In the genomic region with DNA sequence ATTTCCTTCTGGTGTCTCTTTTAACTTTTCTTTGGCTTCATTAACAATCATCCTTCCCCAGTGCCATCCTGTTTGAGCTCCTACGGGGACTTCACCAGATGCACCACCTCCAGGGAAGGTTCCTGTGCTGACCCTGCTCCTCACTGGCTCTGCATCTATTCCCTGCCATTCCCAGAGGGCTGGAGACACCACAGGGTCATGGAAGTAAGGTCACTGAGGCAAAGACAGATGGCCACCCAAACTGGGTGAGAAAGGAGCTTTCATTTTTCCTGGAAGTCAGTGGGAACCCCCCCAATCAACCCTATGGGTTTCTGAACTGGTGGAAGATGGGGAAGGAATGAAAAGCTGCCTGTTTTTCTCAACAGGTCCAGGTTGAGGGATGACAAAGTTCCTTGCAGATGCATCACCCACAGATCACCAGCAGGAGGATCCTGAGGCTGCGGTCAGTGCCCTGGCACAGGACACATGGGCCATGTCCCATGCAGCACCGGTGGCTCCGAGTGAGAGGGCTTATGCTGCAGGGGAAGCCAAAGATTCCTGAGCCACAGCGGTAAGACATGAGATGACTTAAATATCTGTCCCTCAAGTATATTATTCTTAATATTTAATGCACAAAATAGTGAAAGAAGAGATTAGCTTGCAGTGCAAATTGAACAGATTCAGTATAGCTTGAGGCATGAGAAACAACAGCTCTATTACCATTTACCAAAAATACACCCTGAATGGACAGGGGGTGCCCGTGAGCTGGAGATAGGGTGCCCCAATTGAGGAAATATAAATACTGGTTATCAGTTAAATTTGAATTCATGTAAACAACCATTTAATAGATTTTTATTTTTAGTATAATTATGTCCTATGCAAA, we compare ENCODE assay signal across 10 cellular contexts.
DNase-seq lines count a peak whose midpoint lies in the region; ATAC-seq, FAIRE-seq and TF ChIP-seq lines count a peak whose summit lies in the region.
"Had no signal": no experiment of that assay in that cellular context is flagged by ENCODE, and none has a peak within 500 bp of the region (broad histone marks: within the 10 kb centered on the region; RNA-seq: fewer than 3 reads in every experiment).

No MANE protein-coding gene starts in this region.

- POLR2A ChIA-PET in GM12878 (lab: Charles Lee): interaction anchor here (1.2 to 1.6 kb wide), 2 partner anchors 10 to 53 kb away, joined by 3 to 4 read pairs; no protein-coding TSS in a partner anchor
- POLR2A ChIA-PET in CD8-positive, alpha-beta T cell (lab: Charles Lee): no interaction called here

- H3K27ac Mint-ChIP-seq in CD8-positive, alpha-beta T cell: no peak overlapping the region
- H3K27ac Mint-ChIP-seq: immature natural killer cell had no signal

- no peaks in the 10 kb centered on the region for H3K36me3 Mint-ChIP-seq in CD8-positive, alpha-beta T cell
- H3K36me3 Mint-ChIP-seq: immature natural killer cell had no signal

- no peak overlapping the region for H3K4me2 ChIP-seq in GM12878 (ENCODE audit: control insufficient read depth, insufficient read depth)

- no peak for TF ChIP-seq EP300 in GM12878 (IDR thresholded peaks at IDR 0.05; ENCODE audit: borderline replicate concordance in 1 of 2, control insufficient read depth in 1 of 2, low read depth in 2 of 2, low read length in 2 of 2)

- H3K4me3 Mint-ChIP-seq in CD8-positive, alpha-beta T cell: no peak overlapping the region
- H3K4me3 Mint-ChIP-seq: immature natural killer cell had no signal

- FAIRE-seq in GM12878 (lab: Jason Lieb, UNC): no peak

- TF ChIP-seq POLR2A in GM12878 (IDR thresholded peaks at IDR 0.05; ENCODE audit: low read depth, low read length) (no peak), right lobe of liver (IDR thresholded peaks at IDR 0.05) (no peak)

- BruUV-seq in GM12878 (replicated peaks; lab: Mats Ljungman, UMichigan): no TSS peak

- peaks cover 27% of the 10 kb centered on the region for H3K4me1 Mint-ChIP-seq in CD8-positive, alpha-beta T cell (ENCODE audit: low read depth)

- no peak overlapping the region for H3K9ac ChIP-seq in GM12878 (ENCODE audit: control insufficient read depth, insufficient read depth, low read length)

- CTCF ChIA-PET in GM12878 (lab: Yijun Ruan, JAX): interaction anchor here (0.9 to 8.4 kb wide), 14 partner anchors 9 to 784 kb away, joined by 3 to 61 read pairs (median 6); no protein-coding TSS in a partner anchor
- CTCF ChIA-PET in CD8-positive, alpha-beta T cell (lab: Charles Lee): interaction anchor here (0.6 kb wide), 1 partner anchor 416 kb away, joined by 3 read pairs; no protein-coding TSS in a partner anchor

- TF ChIP-seq CTCF in GM12878 (IDR thresholded peaks at IDR 0.05 in 2 of 3, conservative IDR thresholded peaks at IDR 0.05 in 1 of 3; ENCODE audit: control insufficient read depth in 2 of 3, extremely low read depth in 1 of 3, insufficient read depth in 1 of 3, low read depth in 3 of 3, low read length in 3 of 3) (peak; percentile 5 to 53 (median 12); a peak in 2 of 6 replicates), right lobe of liver (IDR thresholded peaks at IDR 0.05) (peak; percentile 36 to 49 (median 42)), psoas muscle (IDR thresholded peaks at IDR 0.05) (no peak), coronary artery (IDR thresholded peaks at IDR 0.05) (no peak)
- no peak for TF ChIP-seq CTCF in CD8-positive, alpha-beta T cell (IDR thresholded peaks at IDR 0.05)

- ATAC-seq in GM12878: no peak
- ATAC-seq in right lobe of liver: peak; percentile 71 to 89 (median 80)
- ATAC-seq in psoas muscle: no peak
- no peak for ATAC-seq in CD8-positive, alpha-beta T cell

- no peak for TF ChIP-seq RAD21 in GM12878 (IDR thresholded peaks at IDR 0.05; ENCODE audit: insufficient read depth, low read depth, low read length)

- H3K27me3 ChIP-seq in GM12878 (replicated peaks in 1 of 2; ENCODE audit: control insufficient read depth in 2 of 2, insufficient read depth in 2 of 2, low read length in 1 of 2) (no peaks in the 10 kb centered on the region), right lobe of liver (no peaks in the 10 kb centered on the region), psoas muscle (ENCODE audit: insufficient read depth in 3 of 3, low read length in 2 of 3) (peaks cover 0 to 3% (median 0%) of the 10 kb centered on the region in 3 donors)
- H3K27me3 ChIP-seq in CD8-positive, alpha-beta T cell (ENCODE audit: insufficient read depth, low read length): no peaks in the 10 kb centered on the region
- H3K27me3 ChIP-seq: spleen had no signal

- no peaks in the 10 kb centered on the region for H4K20me1 ChIP-seq in GM12878 (ENCODE audit: control insufficient read depth, insufficient read depth)

- 42% methylated on average over 6 of the region's 6 CpGs for WGBS in GM12878 (ENCODE audit: insufficient coverage, insufficient replicate concordance, low lambda C conversion rate, missing lambda C conversion rate)
- 29% methylated on average over 6 of the region's 6 CpGs for whole genome bisulfite sequencing in right lobe of liver (ENCODE audit: insufficient coverage, low coverage, low lambda C conversion rate, missing lambda C conversion rate)
- WGBS in psoas muscle, 3 donors: 24 to 31% (median 29%) methylated on average over 6 of the region's 6 CpGs

- no peak overlapping the region for H2AFZ ChIP-seq in GM12878 (ENCODE audit: control insufficient read depth, low read depth, low read length)

- in situ Hi-C loops in Caki2 (cut with HindIII; ENCODE audit: low pct_unique_long_range_greater_than_20kb, low sequenced_read_pairs) (no loop called here), GM12878 (cut with MboI) (no loop called here)

- H3K27ac ChIP-seq in GM12878 (ENCODE audit: control insufficient read depth, insufficient read depth) (no peak overlapping the region), right lobe of liver (no peak overlapping the region), psoas muscle (no peak overlapping the region), coronary artery (no peak overlapping the region)
- H3K27ac ChIP-seq in CD8-positive, alpha-beta T cell (ENCODE audit: low read depth, low read length): no peak overlapping the region

- intact Hi-C loops in GM12878 (cut with micrococcal nuclease; ENCODE audit: unreplicated experiment) (no loop called here), right lobe of liver (cut with DNase I) (no loop called here), psoas muscle (cut with DNase I) (no loop called here)
- intact Hi-C loops in CD8-positive, alpha-beta T cell (cut with DNase I, micrococcal nuclease): no loop called here

- no peaks in the 10 kb centered on the region for H3K79me2 ChIP-seq in GM12878 (ENCODE audit: control insufficient read depth, insufficient read depth, low read length)

- DNase-seq in Caki2 (ENCODE audit: low read depth) (peak; percentile 35), HT1080 (ENCODE audit: low read depth) (peak; percentile 15), GM12878 (ENCODE audit: low read depth, low spot score) (no peak), right lobe of liver (peak in 1 of 3 donors; percentile 45), psoas muscle (no peak), retina (no peak), coronary artery (ENCODE audit: low spot score) (no peak)
- DNase-seq in CD8-positive, alpha-beta T cell: no peak
- DNase-seq: immature natural killer cell, spleen had no signal

- H3K9me3 ChIP-seq in GM12878 (replicated peaks; ENCODE audit: control insufficient read depth, insufficient read depth, low read length) (no peaks in the 10 kb centered on the region), right lobe of liver (no peaks in the 10 kb centered on the region), psoas muscle (no peaks in the 10 kb centered on the region)
- no peaks in the 10 kb centered on the region for H3K9me3 ChIP-seq in CD8-positive, alpha-beta T cell (ENCODE audit: low read length)
- H3K9me3 ChIP-seq: spleen had no signal

- H3K4me3 ChIP-seq in GM12878: no peak overlapping the region
- H3K4me3 ChIP-seq in right lobe of liver: no peak overlapping the region
- no peak overlapping the region for H3K4me3 ChIP-seq in psoas muscle
- H3K4me3 ChIP-seq in CD8-positive, alpha-beta T cell (ENCODE audit: low read depth, low read length): no peak overlapping the region
- no peak overlapping the region for H3K4me3 ChIP-seq in coronary artery
- H3K4me3 ChIP-seq: spleen had no signal

- SMC1A ChIA-PET in GM12878 (lab: Charles Lee; ENCODE audit: uncharacterized antibody, unreplicated experiment): interaction anchor here (0.6 to 5.8 kb wide), 15 partner anchors 8 to 785 kb away, joined by 3 to 45 read pairs (median 6); no protein-coding TSS in a partner anchor

- peaks cover 12% of the 10 kb centered on the region for H3K27me3 Mint-ChIP-seq in CD8-positive, alpha-beta T cell (ENCODE audit: low read depth)

- RAD21 ChIA-PET in GM12878 (lab: Charles Lee; ENCODE audit: unreplicated experiment): interaction anchor here (1.0 to 2.6 kb wide), 3 partner anchors 24 to 789 kb away, joined by 4 to 9 read pairs (median 5); no protein-coding TSS in a partner anchor

- H3K36me3 ChIP-seq in GM12878 (ENCODE audit: control insufficient read depth in 2 of 2, insufficient read depth in 2 of 2, low read length in 1 of 2): no peaks in the 10 kb centered on the region
- H3K36me3 ChIP-seq in right lobe of liver: no peaks in the 10 kb centered on the region
- H3K36me3 ChIP-seq in psoas muscle (ENCODE audit: insufficient read depth in 1 of 2, low read depth in 1 of 2): no peaks in the 10 kb centered on the region
- no peaks in the 10 kb centered on the region for H3K36me3 ChIP-seq in CD8-positive, alpha-beta T cell (ENCODE audit: insufficient read depth, low read length)
- H3K36me3 ChIP-seq: spleen had no signal

- H3K9me3 Mint-ChIP-seq in CD8-positive, alpha-beta T cell: no peaks in the 10 kb centered on the region

- H3K4me1 ChIP-seq in GM12878 (ENCODE audit: control insufficient read depth, insufficient read depth, low read length) (peaks cover 15% of the 10 kb centered on the region), right lobe of liver (no peaks in the 10 kb centered on the region), psoas muscle (no peaks in the 10 kb centered on the region)
- peaks cover 6% of the 10 kb centered on the region for H3K4me1 ChIP-seq in CD8-positive, alpha-beta T cell (ENCODE audit: insufficient read depth, low read length)

TF ChIP-seq in GM12878, 131 proteins besides CTCF, POLR2A, EP300 and RAD21 (continues in another document):
- TF ChIP-seq, protein P1, sequence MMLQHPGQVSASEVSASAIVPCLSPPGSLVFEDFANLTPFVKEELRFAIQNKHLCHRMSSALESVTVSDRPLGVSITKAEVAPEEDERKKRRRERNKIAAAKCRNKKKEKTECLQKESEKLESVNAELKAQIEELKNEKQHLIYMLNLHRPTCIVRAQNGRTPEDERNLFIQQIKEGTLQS (IDR thresholded peaks at IDR 0.05; ENCODE audit: borderline replicate concordance, extremely low read depth, low read depth, low read length): no peak
- TF ChIP-seq STAT1 (conservative IDR thresholded peaks at IDR 0.05) (no peak), FOXK2 (IDR thresholded peaks at IDR 0.05) (no peak), EZH2 (IDR thresholded peaks at IDR 0.05; ENCODE audit: borderline replicate concordance, control insufficient read depth, low read depth, low read length) (no peak)

Comparison
In these comparisons a context has a peak if more than half of its experiments do, and no peak if none do; other contexts are left out.
1. DNase-seq: peak in Caki2 (single experiment) and HT1080 (single experiment); none in GM12878 (single experiment), psoas muscle (0 of 2), CD8-positive, alpha-beta T cell (0 of 7), retina (single experiment) and coronary artery (single experiment).
2. ATAC-seq: peak in right lobe of liver (4 of 4); none in GM12878 (single experiment), psoas muscle (0 of 4) and CD8-positive, alpha-beta T cell (single experiment).
3. CTCF ChIP-seq: peak in GM12878 (3 of 3) and right lobe of liver (4 of 4); none in psoas muscle (single experiment), CD8-positive, alpha-beta T cell (single experiment) and coronary artery (single experiment).